ENCODE assay signal across 17 cellular contexts in the genomic region with DNA sequence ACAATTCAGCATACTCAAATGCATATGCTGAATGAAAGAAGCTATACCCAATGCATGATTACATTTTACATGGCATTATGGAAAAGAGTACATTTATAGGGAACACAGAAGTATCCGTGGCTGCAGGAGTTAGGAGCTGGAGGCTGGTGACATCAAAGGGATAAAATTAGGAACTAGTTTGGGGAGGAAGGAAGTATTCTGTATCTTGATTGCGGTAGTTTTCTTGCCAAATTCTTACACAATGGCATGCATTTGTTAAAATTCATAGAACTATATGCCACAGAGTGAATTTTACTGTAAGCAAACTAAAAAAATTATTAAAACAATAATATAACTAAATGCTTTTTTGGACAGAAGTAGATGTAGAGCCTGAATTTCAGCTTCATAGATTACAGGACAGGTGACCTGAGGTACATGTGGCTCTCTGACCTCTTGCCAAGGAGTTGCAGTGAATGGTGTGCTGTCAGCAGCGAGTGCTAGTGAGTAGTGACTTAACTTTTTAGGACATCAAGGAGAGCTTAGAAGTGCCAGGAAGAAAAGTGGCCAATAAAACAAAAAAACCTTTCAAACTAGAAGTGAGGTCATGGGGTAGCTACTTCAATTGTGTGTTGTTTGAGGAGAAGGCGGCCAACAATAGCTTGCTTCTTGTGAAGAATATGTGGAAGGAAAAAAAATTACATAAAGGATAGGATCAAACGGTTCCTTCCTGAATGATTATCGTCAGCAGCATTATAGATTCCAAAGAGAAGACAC.
"Had no signal": no experiment of that assay in that cellular context is flagged by ENCODE, and none has a peak within 500 bp of the region (broad histone marks: within the 10 kb centered on the region; RNA-seq: fewer than 3 reads in every experiment).

No MANE protein-coding gene starts in this region.

- H3K4me1 ChIP-seq: gastroesophageal sphincter, pancreas, sigmoid colon, suprapubic skin had no signal

- H3K4me3 ChIP-seq: cardiac muscle cell, dorsolateral prefrontal cortex, gastroesophageal sphincter, left lung, pancreas, sigmoid colon, spleen, suprapubic skin had no signal

- H3K27me3 ChIP-seq: cardiac muscle cell, gastroesophageal sphincter, left lung, pancreas, sigmoid colon, spleen, suprapubic skin had no signal

- DNase-seq: activated CD4-positive, alpha-beta T cell treated with anti-CD3 and anti-CD28 coated beads for 1 hour; activated CD4-positive, alpha-beta T cell treated with anti-CD3 and anti-CD28 coated beads, Interleukin-2, amount 50 U/mL, for 4 hours; activated naive CD4-positive, alpha-beta T cell treated with anti-CD3 and anti-CD28 coated beads, Interleukin-2, amount 50 U/mL, for 16 hours; activated T-cell treated with anti-CD3 and anti-CD28 coated beads for 4 hours; dorsolateral prefrontal cortex; endodermal cell; islet precursor cell; left lung; mammary epithelial cell; naive B cell; pancreas; sigmoid colon; spleen; trophoblast cell had no signal

- H3K27ac ChIP-seq: cardiac muscle cell, dorsolateral prefrontal cortex, gastroesophageal sphincter, left lung, pancreas, sigmoid colon, suprapubic skin had no signal

- H3K36me3 ChIP-seq: cardiac muscle cell, gastroesophageal sphincter, left lung, pancreas, sigmoid colon, spleen, suprapubic skin had no signal

- H3K9me3 ChIP-seq: gastroesophageal sphincter, pancreas had no signal

- ATAC-seq: gastroesophageal sphincter, left lung, pancreas had no signal

- FAIRE-seq: pancreas had no signal
